ENCODE assay signal across 2 cellular contexts in genomic region chr15:37550360-37551024, GRCh38.
TF ChIP-seq lines count a peak whose summit lies in the region.

No MANE protein-coding gene starts in this region.

TF ChIP-seq in GM23338, 12 proteins besides CTCF, POLR2A, EP300 and RAD21:
- no peak for TF ChIP-seq JUNB (IDR thresholded peaks at IDR 0.05; ENCODE audit: unreplicated experiment)
- no peak for TF ChIP-seq CREB1 (CRISPR knock-in tag; IDR thresholded peaks at IDR 0.05; ENCODE audit: low read depth)
- no peak for TF ChIP-seq STAT1 (IDR thresholded peaks at IDR 0.05; ENCODE audit: unreplicated experiment)
- no peak for TF ChIP-seq ZNF331 (CRISPR knock-in tag; IDR thresholded peaks at IDR 0.05; ENCODE audit: low read depth)
- no peak for TF ChIP-seq EZH2 (IDR thresholded peaks at IDR 0.05; ENCODE audit: low read depth, unreplicated experiment)
- no peak for TF ChIP-seq NANOG (IDR thresholded peaks at IDR 0.05; ENCODE audit: borderline replicate concordance)
- no peak for TF ChIP-seq POLR2AphosphoS5 (IDR thresholded peaks at IDR 0.05; ENCODE audit: low read depth)
- TF ChIP-seq ZNF462 (CRISPR knock-in tag; IDR thresholded peaks at IDR 0.05) = no peak

TF ChIP-seq in H1, 55 proteins besides CTCF, POLR2A, EP300 and RAD21:
- TF ChIP-seq SP2 (IDR thresholded peaks at IDR 0.05; ENCODE audit: low read length) (no peak), ASH2L (IDR thresholded peaks at IDR 0.05; ENCODE audit: low read length) (no peak), HDAC6 (IDR thresholded peaks at IDR 0.05; ENCODE audit: low read depth, low read length) (no peak), RNF2 (IDR thresholded peaks at IDR 0.05; ENCODE audit: borderline replicate concordance, low read depth, low read length, missing control alignments, poor library complexity, severe bottlenecking) (no peak), KDM5A (IDR thresholded peaks at IDR 0.05; ENCODE audit: low read length) (no peak), KDM4A (IDR thresholded peaks at IDR 0.05; ENCODE audit: low read depth, low read length, severe bottlenecking) (no peak), EZH2 (IDR thresholded peaks at IDR 0.05; ENCODE audit: low read depth, low read length, severe bottlenecking) (no peak)
TF ChIP-seq in H1: peak in this region for 0.
